In genomic region chr19:43775299-43775890, GRCh38 we compare ENCODE assay signal across 24 cellular contexts. TPM values are rescaled to one million over a fixed set of nuclear protein-coding genes. Genes with fewer than 3 reads are reported as not detected.
DNase-seq lines count a peak whose midpoint lies in the region; ATAC-seq, FAIRE-seq and TF ChIP-seq lines count a peak whose summit lies in the region.
"Had no signal": no experiment of that assay in that cellular context is flagged by ENCODE, and none has a peak within 500 bp of the region (broad histone marks: within the 10 kb centered on the region; RNA-seq: fewer than 3 reads in every experiment).

No MANE protein-coding gene starts in this region.

- no peak for ATAC-seq in stimulated activated naive CD8-positive, alpha-beta T cell treated with anti-CD3 and anti-CD28 coated beads, Interleukin-15, amount 100 ng/mL, for 72 hours
- ATAC-seq in T-cell (replicated peaks in 1 of 4), result no peak
- ATAC-seq: natural killer cell had no signal

- peak overlapping the region; percentile 5 for H3K4me3 Mint-ChIP-seq in stimulated activated naive CD8-positive, alpha-beta T cell treated with anti-CD3 and anti-CD28 coated beads, Interleukin-15, Interleukin-2, amounts not matched to agents 100 ng/mL and 50 ng/mL, for 24 hours
- H3K4me3 Mint-ChIP-seq in stimulated activated naive CD8-positive, alpha-beta T cell treated with anti-CD3 and anti-CD28 coated beads, Interleukin-15, amount 100 ng/mL, for 72 hours, result peak overlapping the region in 1 of 2 donors; percentile 8
- H3K4me3 Mint-ChIP-seq in T-cell (peak overlapping the region in 1 of 3 donors; percentile 83), type B pancreatic cell (peak overlapping the region; percentile 77)
- H3K4me3 Mint-ChIP-seq: natural killer cell had no signal

- H3K27ac ChIP-seq in colonic mucosa, result no peak overlapping the region

- no peaks in the 10 kb centered on the region for H3K9me3 Mint-ChIP-seq in stimulated activated naive CD8-positive, alpha-beta T cell treated with anti-CD3 and anti-CD28 coated beads, Interleukin-15, Interleukin-2, amounts not matched to agents 100 ng/mL and 50 ng/mL, for 24 hours
- H3K9me3 Mint-ChIP-seq in stimulated activated naive CD8-positive, alpha-beta T cell treated with anti-CD3 and anti-CD28 coated beads, Interleukin-15, amount 100 ng/mL, for 72 hours, result no peaks in the 10 kb centered on the region
- H3K9me3 Mint-ChIP-seq in T-cell, result no peaks in the 10 kb centered on the region
- H3K9me3 Mint-ChIP-seq in type B pancreatic cell, result no peaks in the 10 kb centered on the region
- H3K9me3 Mint-ChIP-seq: natural killer cell had no signal

- peaks cover 69% of the 10 kb centered on the region for H3K36me3 Mint-ChIP-seq in stimulated activated naive CD8-positive, alpha-beta T cell treated with anti-CD3 and anti-CD28 coated beads, Interleukin-15, Interleukin-2, amounts not matched to agents 100 ng/mL and 50 ng/mL, for 24 hours (ENCODE audit: low read depth)
- H3K36me3 Mint-ChIP-seq in T-cell, result peaks cover 20% of the 10 kb centered on the region
- no peaks in the 10 kb centered on the region for H3K36me3 Mint-ChIP-seq in type B pancreatic cell
- H3K36me3 Mint-ChIP-seq: natural killer cell had no signal

- no peaks in the 10 kb centered on the region for H3K27me3 ChIP-seq in colonic mucosa

- in situ Hi-C loops in ACHN (cut with HindIII; ENCODE audit: low pct_ligation_motif_present, low pct_unique_long_range_greater_than_20kb, low sequenced_read_pairs), result no loop called here

- peaks cover 20% of the 10 kb centered on the region for H3K4me1 ChIP-seq in colonic mucosa

- no peak for FAIRE-seq in D721Med (lab: Jason Lieb, UNC)
- FAIRE-seq: frontal cortex, GM19239, keratinocyte had no signal

- H3K4me3 ChIP-seq in colonic mucosa, result no peak overlapping the region
- H3K4me3 ChIP-seq: lung had no signal

- peak overlapping the region; percentile 12 to 19 for H3K9ac ChIP-seq in colonic mucosa (ENCODE audit: low read depth in 2 of 2, low read length in 2 of 2)

- H3K27ac Mint-ChIP-seq in stimulated activated naive CD8-positive, alpha-beta T cell treated with anti-CD3 and anti-CD28 coated beads, Interleukin-15, Interleukin-2, amounts not matched to agents 100 ng/mL and 50 ng/mL, for 24 hours, result peak overlapping the region; percentile 70
- no peak overlapping the region for H3K27ac Mint-ChIP-seq in stimulated activated naive CD8-positive, alpha-beta T cell treated with anti-CD3 and anti-CD28 coated beads, Interleukin-15, amount 100 ng/mL, for 72 hours
- H3K27ac Mint-ChIP-seq in T-cell (peak overlapping the region; percentile 61 to 76), type B pancreatic cell (no peak overlapping the region)
- H3K27ac Mint-ChIP-seq: natural killer cell had no signal

- H3K27me3 Mint-ChIP-seq in stimulated activated naive CD8-positive, alpha-beta T cell treated with anti-CD3 and anti-CD28 coated beads, Interleukin-15, Interleukin-2, amounts not matched to agents 100 ng/mL and 50 ng/mL, for 24 hours, result no peaks in the 10 kb centered on the region
- H3K27me3 Mint-ChIP-seq in stimulated activated naive CD8-positive, alpha-beta T cell treated with anti-CD3 and anti-CD28 coated beads, Interleukin-15, amount 100 ng/mL, for 72 hours, result no peaks in the 10 kb centered on the region
- no peaks in the 10 kb centered on the region for H3K27me3 Mint-ChIP-seq in T-cell
- peaks cover 30% of the 10 kb centered on the region for H3K27me3 Mint-ChIP-seq in type B pancreatic cell

- H3K4me1 Mint-ChIP-seq in stimulated activated naive CD8-positive, alpha-beta T cell treated with anti-CD3 and anti-CD28 coated beads, Interleukin-15, Interleukin-2, amounts not matched to agents 100 ng/mL and 50 ng/mL, for 24 hours (ENCODE audit: low read depth), result peaks cover 44% of the 10 kb centered on the region
- H3K4me1 Mint-ChIP-seq in stimulated activated naive CD8-positive, alpha-beta T cell treated with anti-CD3 and anti-CD28 coated beads, Interleukin-15, amount 100 ng/mL, for 72 hours, result peaks cover 51% of the 10 kb centered on the region
- H3K4me1 Mint-ChIP-seq in T-cell (peaks cover 43 to 54% (median 49%) of the 10 kb centered on the region in 3 donors), type B pancreatic cell (ENCODE audit: unreplicated experiment) (peaks cover 45% of the 10 kb centered on the region)

- no peaks in the 10 kb centered on the region for H3K36me3 ChIP-seq in colonic mucosa

- POLR2A ChIA-PET in T-cell (lab: Charles Lee), result no interaction called here

- intact Hi-C loops in colonic mucosa (cut with DNase I), result no loop called here

- TF ChIP-seq CTCF in colonic mucosa (IDR thresholded peaks at IDR 0.05), result no peak
- no peak for TF ChIP-seq CTCF in type B pancreatic cell (conservative IDR thresholded peaks at IDR 0.05)
- no peak for TF ChIP-seq CTCF in D721Med (IDR thresholded peaks at IDR 0.05; ENCODE audit: insufficient read depth, missing control alignments)

- H3K9me3 ChIP-seq in colonic mucosa, result no peaks in the 10 kb centered on the region

- CTCF ChIA-PET in T-cell (lab: Charles Lee), result no interaction called here

- no peak for DNase-seq in stimulated activated naive CD8-positive, alpha-beta T cell treated with anti-CD3 and anti-CD28 coated beads, Interleukin-15, amount 100 ng/mL, for 72 hours
- DNase-seq in T-cell (no peak), colonic mucosa (no peak), type B pancreatic cell (ENCODE audit: extremely low spot score, unreplicated experiment) (no peak), ACHN (no peak), NCI-H128 (lab: John Stamatoyannopoulos, UW; ENCODE audit: unreplicated experiment) (no peak), D721Med (ENCODE audit: insufficient read length, low spot score) (no peak)
- DNase-seq: activated CD8-positive, alpha-beta memory T cell treated with anti-CD3 and anti-CD28 coated beads, Interleukin-2, amount 50 U/mL, for 48 hours; AML-193; DMS 273 treated with DMSO at 0.1 percent for 48 hours; erythroblast; GDM1; natural killer cell; NCI-H2171 treated with DMSO at 0.1 percent for 48 hours; SHP77; stimulated activated CD4-positive, alpha-beta T cell treated with anti-CD3 and anti-CD28 coated beads, Interleukin-1b, Interleukin-23, amount 100 ng/mL, for 48 hours had no signal

RNA-seq across cellular contexts. Expression of gene KCNN4, which starts 5.4 kb away (rescaled TPM):
- 10 to 100 TPM; 21.9 to 90.1 (median 37.6) TPM for total RNA-seq in T-cell
- 10 to 100 TPM; 25.4 to 60.9 TPM for total RNA-seq in colonic mucosa
- total RNA-seq in type B pancreatic cell (ENCODE audit: low replicate concordance), result 1.6 and 7.7 TPM in 2 replicates
- total RNA-seq: frontal cortex had no signal

RNA-seq across cellular contexts. Expression of gene SMG9, which starts 20.6 kb away (rescaled TPM):
- 10 to 100 TPM; 50.3 to 64.3 (median 56.8) TPM for total RNA-seq in T-cell
- total RNA-seq in colonic mucosa, result 10 to 100 TPM; 30.1 to 66.6 TPM
- 44.5 and 64.9 TPM in 2 replicates for total RNA-seq in type B pancreatic cell (ENCODE audit: low replicate concordance)

RNA-seq across cellular contexts. Expression of gene LYPD5, which starts 26.9 kb away (rescaled TPM):
- under 1 TPM in 4 of 5 donors, not detected in 1; 0.20 to 0.70 (median 0.58) TPM for total RNA-seq in T-cell
- total RNA-seq in colonic mucosa, result 1 to 10 TPM; 3.3 to 3.9 TPM
- total RNA-seq in type B pancreatic cell (ENCODE audit: low replicate concordance), result 0.85 and 3.9 TPM in 2 replicates
- total RNA-seq: natural killer cell had no signal

RNA-seq across cellular contexts. Expression of gene ZNF283, which starts 51.7 kb away (rescaled TPM):
- total RNA-seq in T-cell, result 10 to 100 TPM in 3 of 5 donors, 1 to 10 TPM in 2; 5.4 to 19.0 (median 12.7) TPM
- 1 to 10 TPM; 6.5 to 7.3 TPM for total RNA-seq in colonic mucosa
- total RNA-seq in type B pancreatic cell (ENCODE audit: low replicate concordance), result 13.1 and 18.2 TPM in 2 replicates

RNA-seq across cellular contexts. Expression of gene IRGC, which starts 59.5 kb away (rescaled TPM):
- total RNA-seq in T-cell (not detected), colonic mucosa (not detected), type B pancreatic cell (ENCODE audit: low replicate concordance) (not detected in 2 replicates)
- total RNA-seq: cardiac septum, frontal cortex, H4, lung, natural killer cell, urinary bladder had no signal

Comparison
In these comparisons a context has a peak if more than half of its experiments do, and no peak if none do; other contexts are left out.
1. H3K27ac Mint-ChIP-seq: peak in stimulated activated naive CD8-positive, alpha-beta T cell treated with anti-CD3 and anti-CD28 coated beads, Interleukin-15, Interleukin-2, amounts not matched to agents 100 ng/mL and 50 ng/mL, for 24 hours (single experiment) and T-cell (2 of 2); none in stimulated activated naive CD8-positive, alpha-beta T cell treated with anti-CD3 and anti-CD28 coated beads, Interleukin-15, amount 100 ng/mL, for 72 hours (0 of 2) and type B pancreatic cell (single experiment).